8 cellular contexts compared by ENCODE assay signal in genomic region chr4:34112573-34112972, GRCh38.
"Had no signal": no experiment of that assay in that cellular context is flagged by ENCODE, and none has a peak within 500 bp of the region (broad histone marks: within the 10 kb centered on the region; RNA-seq: fewer than 3 reads in every experiment).

No MANE protein-coding gene starts in this region.

- ATAC-seq: HCT116 had no signal

- DNase-seq: GM23248, GOT3, H7, HFFc6, KBM-7 had no signal

- H3K27ac ChIP-seq: GM23248, KMS-11 had no signal

- H3K36me3 ChIP-seq: HAP-1 had no signal

- H3K4me3 ChIP-seq: GM23248, HAP-1 had no signal

- H3K9me3 ChIP-seq: HAP-1 had no signal

- H3K4me1 ChIP-seq: HAP-1 had no signal

- H3K9ac ChIP-seq: GM23248, KMS-11 had no signal
